9 cellular contexts compared by ENCODE assay signal in genomic region chr5:103601314-103601713, GRCh38.
"Had no signal": no experiment of that assay in that cellular context is flagged by ENCODE, and none has a peak within 500 bp of the region (broad histone marks: within the 10 kb centered on the region; RNA-seq: fewer than 3 reads in every experiment).

No MANE protein-coding gene starts in this region.

- H3K4me1 Mint-ChIP-seq: GM23338, H9 had no signal

- ATAC-seq: GM23338, K562 had no signal

- H3K4me2 ChIP-seq: GM23338 had no signal

- H3K4me3 Mint-ChIP-seq: GM23338, H9 had no signal

- H3K9me3 Mint-ChIP-seq: GM23338, H9 had no signal

- H3K27ac ChIP-seq: HL-60 had no signal

- FAIRE-seq: H1, H54, K562 had no signal

- H3K4me3 ChIP-seq: GM23338, K562 had no signal

- H3K27ac Mint-ChIP-seq: GM23338, H9 had no signal

- DNase-seq: H9, HCEC 1CT, IMR-90, KG1 had no signal
